Comparison of ENCODE assay signal across 16 cellular contexts in the genomic region with DNA sequence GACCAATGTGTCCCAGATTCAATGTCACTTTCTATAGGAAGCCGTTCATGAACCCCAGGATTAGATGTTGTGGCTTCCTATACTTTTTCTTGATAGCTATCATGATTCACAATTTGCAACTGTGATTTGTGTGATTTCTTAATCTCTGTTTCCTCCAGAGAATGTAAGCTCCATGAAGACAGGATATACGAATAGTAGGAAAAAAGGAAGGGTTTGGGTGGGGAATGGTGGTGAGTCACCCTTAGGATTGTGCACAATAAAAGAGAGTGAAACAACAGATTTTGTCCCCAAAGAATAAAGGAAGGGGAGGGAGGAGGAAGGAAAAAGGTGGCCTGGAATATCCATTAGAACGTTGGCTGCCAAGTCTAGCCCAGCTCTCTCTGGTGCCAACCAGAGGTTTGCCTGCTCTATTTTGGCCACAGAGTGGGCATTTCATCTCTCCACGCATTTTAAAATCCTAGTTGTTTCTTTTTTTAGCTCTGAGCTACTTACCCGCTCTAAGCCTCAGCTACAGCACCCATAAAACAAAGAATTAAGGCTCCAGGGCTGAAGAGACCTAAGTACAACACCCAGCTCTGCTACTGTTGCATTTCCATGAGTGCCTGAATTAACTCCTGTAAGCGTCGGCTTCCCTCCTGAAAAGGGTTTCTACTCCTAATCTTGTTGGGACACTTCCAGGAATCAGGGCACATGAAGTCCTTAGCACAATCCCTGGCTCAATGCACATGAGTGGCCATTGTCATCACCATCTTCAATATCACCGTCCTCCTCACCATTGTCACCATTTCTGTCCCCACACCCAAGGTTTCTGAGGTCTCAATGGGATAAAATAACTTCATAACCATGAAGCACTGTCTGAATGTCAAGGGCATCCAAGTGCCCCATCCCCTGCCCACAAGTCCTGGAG. TPM values are rescaled to one million over a fixed set of nuclear protein-coding genes. Genes with fewer than 3 reads are reported as not detected.
DNase-seq lines count a peak whose midpoint lies in the region; ATAC-seq and TF ChIP-seq lines count a peak whose summit lies in the region.
"Had no signal": no experiment of that assay in that cellular context is flagged by ENCODE, and none has a peak within 500 bp of the region (broad histone marks: within the 10 kb centered on the region; RNA-seq: fewer than 3 reads in every experiment).

No MANE protein-coding gene starts in this region.

- no peaks in the 10 kb centered on the region for H3K36me3 ChIP-seq in left ventricle myocardium inferior
- H3K36me3 ChIP-seq: BLaER1 had no signal

- peak; percentile 61 for ATAC-seq in Right ventricle myocardium inferior
- ATAC-seq in activated T-helper 17 cell treated with anti-CD3 and anti-CD28 coated beads, Interleukin-2, amount 50 U/mL, for 72 hours (replicated peaks) = no peak
- ATAC-seq in activated naive CD4-positive, alpha-beta T cell treated with anti-CD3 and anti-CD28 coated beads, Interleukin-2, amount 50 U/mL, for 72 hours = no peak
- ATAC-seq: HCT116 had no signal

- peak overlapping the region; percentile 60 for H3K27ac ChIP-seq in left ventricle myocardium inferior (replicated peaks)
- H3K27ac ChIP-seq: BLaER1, HL-60 had no signal

- no peaks in the 10 kb centered on the region for H3K27me3 ChIP-seq in left ventricle myocardium inferior (ENCODE audit: low read depth)
- H3K27me3 ChIP-seq: BLaER1 had no signal

- no peak for TF ChIP-seq CTCF in left ventricle myocardium inferior (IDR thresholded peaks at IDR 0.05; ENCODE audit: borderline replicate concordance)
- TF ChIP-seq CTCF in nephron progenitor cell (IDR thresholded peaks at IDR 0.05) = no peak

- DNase-seq in Right ventricle myocardium inferior (ENCODE audit: missing footprints) = no peak
- DNase-seq in cardiac septum (ENCODE audit: low spot score) = no peak
- no peak for DNase-seq in left ventricle myocardium inferior
- no peak for DNase-seq in nephron progenitor cell
- no peak for DNase-seq in NCI-H1930 (lab: John Stamatoyannopoulos, UW)
- no peak for DNase-seq in activated naive CD4-positive, alpha-beta T cell treated with anti-CD3 and anti-CD28 coated beads, Interleukin-2, amount 50 U/mL, for 72 hours (ENCODE audit: low spot score in 2 of 2)
- DNase-seq: 8988T; AML-193; Caco-2; CD8-positive, alpha-beta memory T cell; DND-41; GDM1 had no signal

- H3K9me3 ChIP-seq in left ventricle myocardium inferior (replicated peaks) = no peaks in the 10 kb centered on the region
- H3K9me3 ChIP-seq: BLaER1 had no signal

- peak overlapping the region; percentile 47 for H3K27ac Mint-ChIP-seq in nephron progenitor cell
- no peak overlapping the region for H3K27ac Mint-ChIP-seq in activated T-helper 17 cell treated with anti-CD3 and anti-CD28 coated beads, Interleukin-2, amount 50 U/mL, for 72 hours
- H3K27ac Mint-ChIP-seq in activated naive CD4-positive, alpha-beta T cell treated with anti-CD3 and anti-CD28 coated beads, Interleukin-2, amount 50 U/mL, for 72 hours = no peak overlapping the region

- H3K9me3 Mint-ChIP-seq in nephron progenitor cell = no peaks in the 10 kb centered on the region
- no peaks in the 10 kb centered on the region for H3K9me3 Mint-ChIP-seq in activated T-helper 17 cell treated with anti-CD3 and anti-CD28 coated beads, Interleukin-2, amount 50 U/mL, for 72 hours
- H3K9me3 Mint-ChIP-seq in activated naive CD4-positive, alpha-beta T cell treated with anti-CD3 and anti-CD28 coated beads, Interleukin-2, amount 50 U/mL, for 72 hours = no peaks in the 10 kb centered on the region
- H3K9me3 Mint-ChIP-seq: CD8-positive, alpha-beta memory T cell had no signal

- H3K4me1 Mint-ChIP-seq in nephron progenitor cell = peaks cover 9% of the 10 kb centered on the region
- no peaks in the 10 kb centered on the region for H3K4me1 Mint-ChIP-seq in activated T-helper 17 cell treated with anti-CD3 and anti-CD28 coated beads, Interleukin-2, amount 50 U/mL, for 72 hours
- H3K4me1 Mint-ChIP-seq: CD8-positive, alpha-beta memory T cell had no signal

- H3K36me3 Mint-ChIP-seq in nephron progenitor cell (ENCODE audit: low read depth) = no peaks in the 10 kb centered on the region
- H3K36me3 Mint-ChIP-seq in activated T-helper 17 cell treated with anti-CD3 and anti-CD28 coated beads, Interleukin-2, amount 50 U/mL, for 72 hours (ENCODE audit: low read depth) = no peaks in the 10 kb centered on the region
- H3K36me3 Mint-ChIP-seq in activated naive CD4-positive, alpha-beta T cell treated with anti-CD3 and anti-CD28 coated beads, Interleukin-2, amount 50 U/mL, for 72 hours = no peaks in the 10 kb centered on the region
- H3K36me3 Mint-ChIP-seq: CD8-positive, alpha-beta memory T cell had no signal

- H3K4me3 ChIP-seq in left ventricle myocardium inferior = no peak overlapping the region
- H3K4me3 ChIP-seq: BLaER1 had no signal

- intact Hi-C loops in Right ventricle myocardium inferior (cut with DNase I) = loop anchor here (1.0 kb wide), 1 partner anchor 20 kb away; no protein-coding TSS in a partner anchor
- intact Hi-C loops in cardiac septum (cut with DNase I) = no loop called here
- intact Hi-C loops in left ventricle myocardium inferior (cut with micrococcal nuclease) = no loop called here

- H3K4me3 Mint-ChIP-seq in nephron progenitor cell = no peak overlapping the region
- no peak overlapping the region for H3K4me3 Mint-ChIP-seq in activated T-helper 17 cell treated with anti-CD3 and anti-CD28 coated beads, Interleukin-2, amount 50 U/mL, for 72 hours
- H3K4me3 Mint-ChIP-seq: CD8-positive, alpha-beta memory T cell had no signal

- H3K4me1 ChIP-seq in left ventricle myocardium inferior = peaks cover 30% of the 10 kb centered on the region
- H3K4me1 ChIP-seq: BLaER1, Caco-2 had no signal

- H3K27me3 Mint-ChIP-seq in nephron progenitor cell (ENCODE audit: low read depth, poor library complexity) = peaks cover 7% of the 10 kb centered on the region
- H3K27me3 Mint-ChIP-seq in activated T-helper 17 cell treated with anti-CD3 and anti-CD28 coated beads, Interleukin-2, amount 50 U/mL, for 72 hours = peaks cover 3% of the 10 kb centered on the region

RNA-seq across cellular contexts. Expression of gene HK1, which starts 3.5 kb away (rescaled TPM):
- total RNA-seq in Right ventricle myocardium inferior (186 TPM), cardiac septum (315 TPM), left ventricle myocardium inferior (219 TPM)
- 100 to 1,000 TPM; 216 to 221 TPM for total RNA-seq in activated T-helper 17 cell treated with anti-CD3 and anti-CD28 coated beads, Interleukin-2, amount 50 U/mL, for 72 hours
- total RNA-seq in activated naive CD4-positive, alpha-beta T cell treated with anti-CD3 and anti-CD28 coated beads, Interleukin-2, amount 50 U/mL, for 72 hours = 100 to 1,000 TPM; 157 to 235 TPM
